ENCODE assay signal across 13 cellular contexts in genomic region chr12:2353691-2354090, GRCh38.
"Had no signal": no experiment of that assay in that cellular context is flagged by ENCODE, and none has a peak within 500 bp of the region (broad histone marks: within the 10 kb centered on the region; RNA-seq: fewer than 3 reads in every experiment).

No MANE protein-coding gene starts in this region.

- H3K9ac ChIP-seq: SK-N-SH had no signal

- H3K9me3 ChIP-seq: breast epithelium, neutrophil, right lobe of liver, SK-N-SH, suprapubic skin had no signal

- H3K27ac ChIP-seq: breast epithelium, neutrophil, right lobe of liver, suprapubic skin had no signal

- H3K4me2 ChIP-seq: SK-N-SH had no signal

- H3K27ac Mint-ChIP-seq: activated naive CD8-positive, alpha-beta T cell; mesothelial cell of epicardium had no signal

- H3K4me3 ChIP-seq: breast epithelium, right lobe of liver, suprapubic skin had no signal

- H3K36me3 Mint-ChIP-seq: activated naive CD8-positive, alpha-beta T cell; mesothelial cell of epicardium had no signal

- DNase-seq: activated T-cell treated with anti-CD3 and anti-CD28 coated beads, Interleukin-2, amount 50 U/mL, for 1 hour; amygdala; effector CD4-positive, alpha-beta T cell; kidney; right lobe of liver; SK-N-SH; stimulated activated CD4-positive, alpha-beta T cell treated with anti-CD3 and anti-CD28 coated beads, Interleukin-2, amount 100 ng/mL, for 48 hours; stimulated activated naive CD4-positive, alpha-beta T cell treated with Interleukin-2 at 50 U/mL for 16 hours had no signal

- H3K9me3 Mint-ChIP-seq: mesothelial cell of epicardium had no signal

- H3K4me3 Mint-ChIP-seq: activated naive CD8-positive, alpha-beta T cell; mesothelial cell of epicardium had no signal

- H3K27me3 ChIP-seq: breast epithelium, neutrophil, right lobe of liver, suprapubic skin had no signal

- H3K4me1 ChIP-seq: breast epithelium, right lobe of liver had no signal

- H3K36me3 ChIP-seq: breast epithelium, neutrophil, right lobe of liver, suprapubic skin had no signal
